ENCODE assay signal across 8 cellular contexts in the genomic region with DNA sequence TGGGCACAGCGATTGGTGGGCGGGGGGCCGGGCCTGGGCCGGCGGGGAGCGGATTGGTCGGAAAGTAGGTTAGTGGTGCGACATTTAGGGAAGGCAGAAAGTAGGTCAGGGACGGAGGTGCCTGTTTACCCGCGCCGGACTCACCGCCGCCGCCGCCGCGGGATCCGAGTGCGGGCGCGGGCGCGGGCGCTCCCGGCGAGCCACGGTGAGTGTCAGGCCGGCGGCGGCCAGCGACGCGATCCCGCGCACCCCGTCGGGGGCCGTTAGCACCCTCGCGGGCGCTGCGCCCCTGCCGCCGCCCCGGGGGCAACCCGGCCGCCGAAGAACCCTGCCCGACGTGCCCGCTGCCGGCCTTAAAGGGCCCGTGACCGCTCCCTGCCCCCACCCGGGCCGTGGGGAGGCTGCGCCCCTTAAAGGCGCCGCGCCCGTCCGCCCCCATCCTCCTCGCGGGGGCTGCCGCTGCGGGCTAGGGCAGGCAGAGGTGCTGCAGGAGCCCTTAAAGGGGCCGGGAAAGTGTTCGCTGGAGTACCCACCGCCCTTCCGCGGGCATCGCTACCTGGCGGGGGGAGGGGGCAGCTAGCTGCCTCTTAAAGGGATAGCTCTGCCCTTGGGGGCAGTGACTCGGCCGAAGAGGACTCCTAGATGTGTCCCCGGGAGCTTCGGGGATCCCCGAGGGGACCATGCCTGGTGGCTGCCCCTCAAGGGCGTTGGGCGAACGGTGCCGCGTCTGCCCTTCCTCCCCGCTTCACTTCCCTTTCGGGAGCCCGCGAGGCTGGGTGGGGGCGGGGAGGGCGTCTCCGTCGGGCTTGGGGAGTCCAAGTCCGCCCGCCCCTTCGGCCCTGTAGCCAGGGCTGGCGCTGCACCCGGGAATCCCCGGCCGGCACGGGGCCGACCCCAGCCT. TPM values are rescaled to one million over a fixed set of nuclear protein-coding genes. Genes with fewer than 3 reads are reported as not detected.
DNase-seq lines count a peak whose midpoint lies in the region; ATAC-seq and TF ChIP-seq lines count a peak whose summit lies in the region.

BMAL1 (plus strand) TSS at position 72 of the 901 bp plus-strand sequence. CDS start 76,519 bp downstream, outside the sequence.

- no peaks in the 10 kb centered on the region for H4K20me1 ChIP-seq in OCI-LY7 (ENCODE audit: insufficient read depth, low read length)

- TF ChIP-seq EP300 in upper lobe of left lung (IDR thresholded peaks at IDR 0.05) = no peak

- H3K9me2 ChIP-seq in OCI-LY7 (ENCODE audit: insufficient read depth, low read length) = no peaks in the 10 kb centered on the region

- H3K79me2 ChIP-seq in OCI-LY7 (ENCODE audit: insufficient read depth, low read depth, low read length) = no peaks in the 10 kb centered on the region

- TF ChIP-seq CTCF in OCI-LY7 (conservative IDR thresholded peaks at IDR 0.05; ENCODE audit: low read length) = no peak
- no peak for TF ChIP-seq CTCF in foreskin fibroblast (IDR thresholded peaks at IDR 0.05; ENCODE audit: low read depth, low read length)
- TF ChIP-seq CTCF in omental fat pad (IDR thresholded peaks at IDR 0.05) = no peak
- TF ChIP-seq CTCF in upper lobe of left lung (IDR thresholded peaks at IDR 0.05) = peak in 3 of 6 experiments; percentile 6 to 29 (median 10)

- DNase-seq in OCI-LY7 (ENCODE audit: low spot score) = no peak
- DNase-seq in foreskin fibroblast = peak in 1 of 2 donors; percentile 61
- peak; percentile 37 for DNase-seq in omental fat pad (ENCODE audit: low spot score)
- DNase-seq in upper lobe of left lung = peak; percentile 76 to 93
- no peak for DNase-seq in NCI-H510A (lab: John Stamatoyannopoulos, UW)

- CTCF ChIA-PET in OCI-LY7 (lab: Charles Lee; ENCODE audit: unreplicated experiment) = no interaction called here

- H3K9me3 Mint-ChIP-seq in activated T-helper 17 cell treated with anti-CD3 and anti-CD28 coated beads, Interleukin-2, amount 50 U/mL, for 72 hours = no peaks in the 10 kb centered on the region

- peak within 1 kb of the TSS; percentile 22; the same call in 1 of the 2 replicates for H3K4me2 ChIP-seq in OCI-LY7 (ENCODE audit: low read length)

- H3K27ac ChIP-seq in OCI-LY7 (ENCODE audit: low read depth, low read length, poor library complexity, severe bottlenecking) = no peak within 1 kb of the TSS
- peak within 1 kb of the TSS; percentile 90 to 98 (median 93) for H3K27ac ChIP-seq in upper lobe of left lung

- H3K4me1 ChIP-seq in OCI-LY7 (ENCODE audit: insufficient read depth, low read length, poor library complexity, severe bottlenecking) = no peaks in the 10 kb centered on the region
- peaks cover 19 to 48% (median 23%) of the 10 kb centered on the region in 4 donors for H3K4me1 ChIP-seq in upper lobe of left lung

- H3K4me3 Mint-ChIP-seq in activated T-helper 17 cell treated with anti-CD3 and anti-CD28 coated beads, Interleukin-2, amount 50 U/mL, for 72 hours = peak within 1 kb of the TSS; percentile 100

- H3K9me3 ChIP-seq in OCI-LY7 (ENCODE audit: low read length) = no peaks in the 10 kb centered on the region
- H3K9me3 ChIP-seq in upper lobe of left lung = no peaks in the 10 kb centered on the region

- H3K4me3 ChIP-seq in OCI-LY7 (ENCODE audit: low read depth, low read length, poor library complexity, severe bottlenecking) (no peak within 1 kb of the TSS), foreskin fibroblast (ENCODE audit: low read depth in 1 of 2, low read length in 2 of 2) (peak within 1 kb of the TSS; percentile 84 to 94), upper lobe of left lung (peak within 1 kb of the TSS; percentile 68 to 99 (median 96))

- H2AFZ ChIP-seq in OCI-LY7 (ENCODE audit: low read length) = no peak within 1 kb of the TSS

- WGBS in upper lobe of left lung, 2 donors = 0% methylated on average over 10 to 58 of the region's 101 CpGs

- peaks cover 46% of the 10 kb centered on the region for H3K4me1 Mint-ChIP-seq in activated T-helper 17 cell treated with anti-CD3 and anti-CD28 coated beads, Interleukin-2, amount 50 U/mL, for 72 hours

- no peaks in the 10 kb centered on the region for H3K27me3 ChIP-seq in upper lobe of left lung

- H3K36me3 ChIP-seq in OCI-LY7 (ENCODE audit: insufficient read depth, low read length) = no peaks in the 10 kb centered on the region
- H3K36me3 ChIP-seq in upper lobe of left lung = no peaks in the 10 kb centered on the region

- peaks cover 27% of the 10 kb centered on the region for H3K36me3 Mint-ChIP-seq in activated T-helper 17 cell treated with anti-CD3 and anti-CD28 coated beads, Interleukin-2, amount 50 U/mL, for 72 hours (ENCODE audit: low read depth)

- no peaks in the 10 kb centered on the region for H3K27me3 Mint-ChIP-seq in activated T-helper 17 cell treated with anti-CD3 and anti-CD28 coated beads, Interleukin-2, amount 50 U/mL, for 72 hours

- peak in 3 of 4 donors; percentile 57 to 85 (median 66) for TF ChIP-seq POLR2A in upper lobe of left lung (IDR thresholded peaks at IDR 0.05)

- peak within 1 kb of the TSS; percentile 97 for H3K27ac Mint-ChIP-seq in activated T-helper 17 cell treated with anti-CD3 and anti-CD28 coated beads, Interleukin-2, amount 50 U/mL, for 72 hours

- BruUV-seq in OCI-LY7 (replicated peaks; lab: Mats Ljungman, UMichigan) = no TSS peak

- peak; percentile 25 for ATAC-seq in GM18517 (IDR thresholded peaks at IDR 0.05; ENCODE audit: unreplicated experiment)
- ATAC-seq in HG02588 (IDR thresholded peaks at IDR 0.05; ENCODE audit: unreplicated experiment) = peak; percentile 24
- peak; percentile 24 for ATAC-seq in activated T-helper 17 cell treated with anti-CD3 and anti-CD28 coated beads, Interleukin-2, amount 50 U/mL, for 72 hours (replicated peaks)
- peak; percentile 52 for ATAC-seq in omental fat pad (ENCODE audit: low FRiP score)
- ATAC-seq in upper lobe of left lung (ENCODE audit: low FRiP score in 2 of 2) = peak; percentile 4 to 41

- intact Hi-C loops in OCI-LY7 (cut with micrococcal nuclease; ENCODE audit: unreplicated experiment) = no loop called here

- POLR2A ChIA-PET in OCI-LY7 (lab: Charles Lee) = interaction anchor here (0.5 kb wide), 1 partner anchor 592 kb away, joined by 3 read pairs; no protein-coding TSS in a partner anchor

RNA-seq across cellular contexts. Expression of gene BMAL1, which starts in this region (rescaled TPM):
- not detected in 2 replicates for total RNA-seq in OCI-LY7 (2014; rRNA removed; shearing (Covaris generic))
- not detected in 2 replicates for total RNA-seq in OCI-LY7 (2022)
- total RNA-seq in activated T-helper 17 cell treated with anti-CD3 and anti-CD28 coated beads, Interleukin-2, amount 50 U/mL, for 72 hours = 10 to 100 TPM; 41.6 to 44.7 TPM
- total RNA-seq in omental fat pad = 10 to 100 TPM; 52.5 to 60.5 (median 53.9) TPM
- 10 to 100 TPM; 16.1 to 57.6 (median 35.7) TPM for total RNA-seq in upper lobe of left lung

Comparison
In these comparisons a context has a peak if more than half of its experiments do, and no peak if none do; other contexts are left out.
1. RNA of gene BMAL1 (total RNA-seq): 52.5 to 60.5 TPM in omental fat pad, 41.6 to 44.7 TPM in activated T-helper 17 cell treated with anti-CD3 and anti-CD28 coated beads, Interleukin-2, amount 50 U/mL, for 72 hours and 16.1 to 57.6 TPM in upper lobe of left lung; not detected in OCI-LY7; every median in the first group is over 10 times any median in the second.
2. DNase-seq: peak in omental fat pad (single experiment) and upper lobe of left lung (2 of 2); none in OCI-LY7 (single experiment) and NCI-H510A (single experiment).
3. Peak in every context shown above with its lines, with median percentiles within 50 percentile points of each other: ATAC-seq.